In the genomic region with DNA sequence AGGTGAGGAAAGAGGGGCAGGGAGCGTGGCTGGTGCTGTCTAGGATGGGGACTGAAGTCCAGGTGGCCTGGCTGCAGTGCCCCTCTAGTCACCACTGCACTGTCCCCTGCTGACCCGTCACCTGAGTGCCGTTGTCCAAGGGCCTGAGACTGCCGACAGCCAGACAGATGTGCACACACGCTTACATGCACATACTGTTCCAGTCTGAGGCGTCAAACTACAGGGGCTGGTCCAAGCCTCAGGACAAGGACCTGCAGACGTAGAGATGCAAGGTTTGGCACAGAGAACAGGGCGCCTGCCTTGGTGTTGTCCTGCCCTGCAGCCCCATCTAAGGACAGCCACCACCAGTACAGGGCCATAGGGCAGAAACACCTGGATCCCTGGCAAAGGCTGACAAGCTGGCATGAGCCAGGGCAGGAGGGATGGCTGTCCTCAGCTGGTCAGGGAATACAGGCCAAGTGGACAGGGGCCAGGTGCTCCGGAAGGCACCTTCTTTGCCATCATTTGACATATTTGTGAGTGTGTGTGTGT, we compare ENCODE assay signal across 8 cellular contexts. TPM values are rescaled to one million over a fixed set of nuclear protein-coding genes. Genes with fewer than 3 reads are reported as not detected.
DNase-seq lines count a peak whose midpoint lies in the region; ATAC-seq and FAIRE-seq lines count a peak whose summit lies in the region.

No MANE protein-coding gene starts in this region.

- H3K4me1 Mint-ChIP-seq in activated T-helper 17 cell treated with anti-CD3 and anti-CD28 coated beads, Interleukin-2, amount 50 U/mL, for 72 hours, result no peaks in the 10 kb centered on the region

- peak overlapping the region; percentile 14 for H3K4me3 ChIP-seq in right cardiac atrium (ENCODE audit: low read length)
- H3K4me3 ChIP-seq in small intestine (ENCODE audit: low read depth in 1 of 2, low read length in 2 of 2), result peak overlapping the region in 1 of 2 donors; percentile 43

- H3K4me3 Mint-ChIP-seq in activated T-helper 17 cell treated with anti-CD3 and anti-CD28 coated beads, Interleukin-2, amount 50 U/mL, for 72 hours, result peak overlapping the region; percentile 86

- H3K27ac Mint-ChIP-seq in activated T-helper 17 cell treated with anti-CD3 and anti-CD28 coated beads, Interleukin-2, amount 50 U/mL, for 72 hours, result peak overlapping the region; percentile 87

- no peak for FAIRE-seq in small intestine (lab: Jason Lieb, UNC)

- H3K9me3 Mint-ChIP-seq in activated T-helper 17 cell treated with anti-CD3 and anti-CD28 coated beads, Interleukin-2, amount 50 U/mL, for 72 hours, result no peaks in the 10 kb centered on the region

- H3K9me3 ChIP-seq in right cardiac atrium (ENCODE audit: control insufficient read depth, low read length) (no peaks in the 10 kb centered on the region), small intestine (ENCODE audit: control insufficient read depth, low read depth) (no peaks in the 10 kb centered on the region)

- DNase-seq in right cardiac atrium, result peak in 1 of 3 donors; percentile 43
- no peak for DNase-seq in small intestine
- DNase-seq in effector CD8-positive, alpha-beta T cell (lab: John Stamatoyannopoulos, UW), result no peak

- H3K36me3 ChIP-seq in small intestine (ENCODE audit: control insufficient read depth in 2 of 2, insufficient read depth in 2 of 2, low read length in 2 of 2), result no peaks in the 10 kb centered on the region

- ATAC-seq in HG03103 (IDR thresholded peaks at IDR 0.05; ENCODE audit: low read depth, unreplicated experiment) (peak; percentile 0), right cardiac atrium (peak; percentile 42 to 50), GM21723 (IDR thresholded peaks at IDR 0.05; ENCODE audit: unreplicated experiment) (no peak), GM18498 (IDR thresholded peaks at IDR 0.05; ENCODE audit: unreplicated experiment) (no peak), HG03439 (IDR thresholded peaks at IDR 0.05; ENCODE audit: unreplicated experiment) (no peak)
- ATAC-seq in activated T-helper 17 cell treated with anti-CD3 and anti-CD28 coated beads, Interleukin-2, amount 50 U/mL, for 72 hours (replicated peaks), result no peak

- 41% methylated on average over 9 of the region's 9 CpGs for WGBS in right cardiac atrium
- 46 to 62% (median 54%) methylated on average over 9 of the region's 9 CpGs for WGBS in small intestine, 3 donors

- H3K27ac ChIP-seq in right cardiac atrium (ENCODE audit: low read length) (peak overlapping the region; percentile 90), small intestine (ENCODE audit: low read depth in 1 of 2, low read length in 1 of 2) (peak overlapping the region; percentile 84 to 91)

- no peaks in the 10 kb centered on the region for H3K36me3 Mint-ChIP-seq in activated T-helper 17 cell treated with anti-CD3 and anti-CD28 coated beads, Interleukin-2, amount 50 U/mL, for 72 hours (ENCODE audit: low read depth)

- H3K27me3 Mint-ChIP-seq in activated T-helper 17 cell treated with anti-CD3 and anti-CD28 coated beads, Interleukin-2, amount 50 U/mL, for 72 hours, result no peaks in the 10 kb centered on the region

- H3K4me1 ChIP-seq in right cardiac atrium (ENCODE audit: control insufficient read depth, insufficient read depth, low read length) (peaks cover 25% of the 10 kb centered on the region), small intestine (ENCODE audit: control insufficient read depth in 2 of 2, insufficient read depth in 1 of 2, low read depth in 1 of 2, low read length in 1 of 2) (no peaks in the 10 kb centered on the region)

- H3K27me3 ChIP-seq in right cardiac atrium (ENCODE audit: control insufficient read depth, insufficient read depth) (no peaks in the 10 kb centered on the region), small intestine (ENCODE audit: control insufficient read depth in 2 of 2, insufficient read depth in 2 of 2, low read length in 2 of 2) (no peaks in the 10 kb centered on the region)

- intact Hi-C loops in right cardiac atrium (cut with DNase I), result loop anchor here (2.0 to 10.0 kb wide), 6 partner anchors 43 to 315 kb away; no protein-coding TSS in a partner anchor

RNA-seq across cellular contexts. Expression of a gene that starts 1.7 kb away (rescaled TPM):
- total RNA-seq in activated T-helper 17 cell treated with anti-CD3 and anti-CD28 coated beads, Interleukin-2, amount 50 U/mL, for 72 hours, result 1 to 10 TPM; 1.1 to 1.8 TPM
- 10 to 100 TPM; 11.3 to 18.7 (median 13.7) TPM for total RNA-seq in right cardiac atrium
- polyA plus RNA-seq in right cardiac atrium (5.1 TPM), small intestine (10 to 100 TPM in 2 of 3 donors, 1 to 10 TPM in 1; 7.4 to 13.0 (median 11.7) TPM)

Comparison
In these comparisons a context has a peak if more than half of its experiments do, and no peak if none do; other contexts are left out.
1. ATAC-seq: peak in HG03103 (single experiment) and right cardiac atrium (2 of 2); none in activated T-helper 17 cell treated with anti-CD3 and anti-CD28 coated beads, Interleukin-2, amount 50 U/mL, for 72 hours (single experiment), GM21723 (single experiment), GM18498 (single experiment) and HG03439 (single experiment).
2. RNA of a gene that starts 1.7 kb away (total RNA-seq): 11.3 to 18.7 TPM in right cardiac atrium; 1.1 to 1.8 TPM in activated T-helper 17 cell treated with anti-CD3 and anti-CD28 coated beads, Interleukin-2, amount 50 U/mL, for 72 hours; every median in the first group is over 4 times any median in the second.